9 cellular contexts compared by ENCODE assay signal in genomic region chr15:64464271-64465005, GRCh38. TPM values are rescaled to one million over a fixed set of nuclear protein-coding genes. Genes with fewer than 3 reads are reported as not detected.
DNase-seq lines count a peak whose midpoint lies in the region; ATAC-seq, FAIRE-seq and TF ChIP-seq lines count a peak whose summit lies in the region.
"Had no signal": no experiment of that assay in that cellular context is flagged by ENCODE, and none has a peak within 500 bp of the region (broad histone marks: within the 10 kb centered on the region; RNA-seq: fewer than 3 reads in every experiment).

No MANE protein-coding gene starts in this region.

- H3K36me3 Mint-ChIP-seq in CD14-positive monocyte (peaks cover 9 to 21% of the 10 kb centered on the region in 2 donors), glutamatergic neuron (ENCODE audit: unreplicated experiment) (no peaks in the 10 kb centered on the region)

- no peaks in the 10 kb centered on the region for H3K9me2 ChIP-seq in OCI-LY1 (ENCODE audit: low read depth, low read length)

- H3K27me3 Mint-ChIP-seq in CD14-positive monocyte (ENCODE audit: low read depth in 3 of 3) = no peaks in the 10 kb centered on the region
- peaks cover 12% of the 10 kb centered on the region for H3K27me3 Mint-ChIP-seq in glutamatergic neuron (ENCODE audit: unreplicated experiment)

- H3K27me3 ChIP-seq in OCI-LY1 (ENCODE audit: insufficient read depth, low read length) = no peaks in the 10 kb centered on the region

- no peak overlapping the region for H3K4me3 ChIP-seq in OCI-LY1 (ENCODE audit: low read depth, low read length, poor library complexity, severe bottlenecking)

- ATAC-seq in HG03045 (IDR thresholded peaks at IDR 0.05; ENCODE audit: unreplicated experiment) = no peak
- ATAC-seq in left lobe of liver = no peak
- ATAC-seq in HG03039 (IDR thresholded peaks at IDR 0.05; ENCODE audit: unreplicated experiment) = no peak
- no peak for ATAC-seq in GM19397 (IDR thresholded peaks at IDR 0.05; ENCODE audit: unreplicated experiment)

- TF ChIP-seq POLR2A in GM12891 (IDR thresholded peaks at IDR 0.05; ENCODE audit: low read depth, low read length) = no peak

- DNase-seq in CD14-positive monocyte (ENCODE audit: low spot score) = no peak
- no peak for DNase-seq in GM12891 (ENCODE audit: insufficient read length, low spot score)
- no peak for DNase-seq in glutamatergic neuron
- no peak for DNase-seq in left lobe of liver (ENCODE audit: low spot score)
- DNase-seq: effector CD8-positive, alpha-beta T cell had no signal

- H3K4me2 ChIP-seq in OCI-LY1 (ENCODE audit: low read length) = peak overlapping the region; percentile 13; the same call in 1 of the 2 replicates

- H3K36me3 ChIP-seq in OCI-LY1 (ENCODE audit: insufficient read depth, low read length) = peaks cover 20% of the 10 kb centered on the region

- TF ChIP-seq CTCF in CD14-positive monocyte (IDR thresholded peaks at IDR 0.05) (no peak), OCI-LY1 (IDR thresholded peaks at IDR 0.05; ENCODE audit: low read length) (no peak), glutamatergic neuron (IDR thresholded peaks at IDR 0.05; ENCODE audit: partially characterized antibody, unreplicated experiment) (no peak)

- H3K4me1 ChIP-seq in OCI-LY1 (ENCODE audit: insufficient read depth, low read length, severe bottlenecking) = peaks cover 47% of the 10 kb centered on the region

- no peak overlapping the region for H2AFZ ChIP-seq in OCI-LY1 (ENCODE audit: low read length)

- H3K4me1 Mint-ChIP-seq in CD14-positive monocyte (peaks cover 76% of the 10 kb centered on the region), glutamatergic neuron (ENCODE audit: low read depth, unreplicated experiment) (peaks cover 34% of the 10 kb centered on the region)

- H3F3A ChIP-seq in OCI-LY1 (ENCODE audit: insufficient read depth, low read length) = no peaks in the 10 kb centered on the region

- peak; percentile 33 for FAIRE-seq in GM12891 (lab: Jason Lieb, UNC)

- H3K9ac ChIP-seq in OCI-LY1 (ENCODE audit: low read length) = no peak overlapping the region

- H3K4me3 Mint-ChIP-seq in CD14-positive monocyte = no peak overlapping the region
- peak overlapping the region; percentile 35 for H3K4me3 Mint-ChIP-seq in glutamatergic neuron (ENCODE audit: unreplicated experiment)

- no peak overlapping the region for H3K27ac ChIP-seq in OCI-LY1 (ENCODE audit: low read depth, low read length, poor library complexity, severe bottlenecking)

- H3K27ac Mint-ChIP-seq in CD14-positive monocyte (peak overlapping the region in 4 of 7 donors; percentile 14 to 66 (median 42)), glutamatergic neuron (ENCODE audit: unreplicated experiment) (no peak overlapping the region)

- H3K9me3 Mint-ChIP-seq in CD14-positive monocyte (no peaks in the 10 kb centered on the region), glutamatergic neuron (ENCODE audit: unreplicated experiment) (peaks cover 11% of the 10 kb centered on the region)

- no peaks in the 10 kb centered on the region for H3K9me3 ChIP-seq in OCI-LY1 (ENCODE audit: low read length)

- intact Hi-C loops in CD14-positive monocyte (cut with micrococcal nuclease) = loop anchor here in 1 of 2 donors (5.0 kb wide), 1 partner anchor 302 kb away; the partner anchor contains the start of gene PPIB

- no peaks in the 10 kb centered on the region for H4K20me1 ChIP-seq in OCI-LY1 (ENCODE audit: insufficient read depth, low read length)

- H3K79me2 ChIP-seq in OCI-LY1 (ENCODE audit: insufficient read depth, low read length) = peaks cover 62% of the 10 kb centered on the region

TF ChIP-seq in GM12891, 5 proteins besides CTCF, POLR2A, EP300 and RAD21:
- TF ChIP-seq POLR2AphosphoS5 (IDR thresholded peaks at IDR 0.05; ENCODE audit: low read depth, low read length) (no peak), TAF1 (IDR thresholded peaks at IDR 0.05; ENCODE audit: low read depth, low read length) (no peak), PAX5 (IDR thresholded peaks at IDR 0.05; ENCODE audit: insufficient read depth, low read length, severe bottlenecking) (no peak), POU2F2 (IDR thresholded peaks at IDR 0.05; ENCODE audit: low read depth, low read length) (no peak), SPI1 (IDR thresholded peaks at IDR 0.05; ENCODE audit: low read depth, low read length) (no peak)

RNA-seq across cellular contexts. Expression of gene ZNF609, which starts 4.1 kb away (rescaled TPM):
- 1 to 10 TPM; 1.3 to 1.7 TPM for polyA plus RNA-seq in CD14-positive monocyte
- 11.0 TPM for polyA plus RNA-seq in GM12891 (2012; ENCODE audit: low read depth, missing spikeins)
- total RNA-seq in glutamatergic neuron (ENCODE audit: unreplicated experiment) (80.5 TPM), left lobe of liver (16.3 TPM)
